In genomic region chr14:73783107-73783727, GRCh38 we compare ENCODE assay signal across 9 cellular contexts.
A peak's percentile ranks its signal among the peaks of the same experiment; 100 is the strongest.
DNase-seq lines count a peak whose midpoint lies in the region; ATAC-seq and TF ChIP-seq lines count a peak whose summit lies in the region.
"Had no signal": no experiment of that assay in that cellular context is flagged by ENCODE, and none has a peak within 500 bp of the region (broad histone marks: within the 10 kb centered on the region; RNA-seq: fewer than 3 reads in every experiment).

No MANE protein-coding gene starts in this region.

- WGBS in lower leg skin, 2 donors: 74 to 77% methylated on average over 10 of the region's 10 CpGs

- H3K27ac Mint-ChIP-seq in stimulated activated naive CD8-positive, alpha-beta T cell treated with anti-CD3 and anti-CD28 coated beads, Interleukin-15, Interleukin-2, amounts not matched to agents 100 ng/mL and 50 ng/mL, for 24 hours: peak overlapping the region; percentile 88
- H3K27ac Mint-ChIP-seq in chondrocyte (ENCODE audit: unreplicated experiment): peak overlapping the region; percentile 96
- H3K27ac Mint-ChIP-seq in naive thymus-derived CD8-positive, alpha-beta T cell: peak overlapping the region; percentile 54 to 99 (median 96)

- H3K9me3 Mint-ChIP-seq in stimulated activated naive CD8-positive, alpha-beta T cell treated with anti-CD3 and anti-CD28 coated beads, Interleukin-15, Interleukin-2, amounts not matched to agents 100 ng/mL and 50 ng/mL, for 24 hours: no peaks in the 10 kb centered on the region
- no peaks in the 10 kb centered on the region for H3K9me3 Mint-ChIP-seq in chondrocyte (ENCODE audit: low read depth)
- no peaks in the 10 kb centered on the region for H3K9me3 Mint-ChIP-seq in naive thymus-derived CD8-positive, alpha-beta T cell

- intact Hi-C loops in lower leg skin (cut with DNase I; ENCODE audit: low total_unique reads): no loop called here

- peaks cover 67% of the 10 kb centered on the region for H3K4me1 Mint-ChIP-seq in stimulated activated naive CD8-positive, alpha-beta T cell treated with anti-CD3 and anti-CD28 coated beads, Interleukin-15, Interleukin-2, amounts not matched to agents 100 ng/mL and 50 ng/mL, for 24 hours (ENCODE audit: low read depth)
- peaks cover 60% of the 10 kb centered on the region for H3K4me1 Mint-ChIP-seq in chondrocyte (ENCODE audit: low read depth)
- H3K4me1 Mint-ChIP-seq in naive thymus-derived CD8-positive, alpha-beta T cell: peaks cover 37 to 70% (median 67%) of the 10 kb centered on the region in 4 donors

- POLR2A ChIA-PET in naive thymus-derived CD8-positive, alpha-beta T cell (lab: Charles Lee): interaction anchor here (1.0 to 10.6 kb wide), 4 partner anchors 9 to 41 kb away, joined by 3 to 387 read pairs (median 123); a partner anchor contains a TSS

- no peak for DNase-seq in stimulated activated naive CD8-positive, alpha-beta T cell treated with anti-CD3 and anti-CD28 coated beads, Interleukin-15, Interleukin-2, amounts not matched to agents 100 U/mL and 50 U/mL, for 24 hours
- DNase-seq in chondrocyte (ENCODE audit: low spot score): no peak
- no peak for DNase-seq in naive thymus-derived CD8-positive, alpha-beta T cell
- DNase-seq in lower leg skin (ENCODE audit: low spot score in 2 of 2): no peak
- DNase-seq in GF-D8 (lab: John Stamatoyannopoulos, UW): no peak
- no peak for DNase-seq in RPMI8226

- no peak for ATAC-seq in stimulated activated naive CD8-positive, alpha-beta T cell treated with anti-CD3 and anti-CD28 coated beads, Interleukin-15, Interleukin-2, amounts not matched to agents 100 U/mL and 50 U/mL, for 24 hours
- no peak for ATAC-seq in naive thymus-derived CD8-positive, alpha-beta T cell
- ATAC-seq in GM18909 (IDR thresholded peaks at IDR 0.05; ENCODE audit: poor library complexity, unreplicated experiment): no peak
- ATAC-seq: mucosa of descending colon had no signal

- no peak for TF ChIP-seq POLR2A in lower leg skin (IDR thresholded peaks at IDR 0.05)

- TF ChIP-seq CTCF in chondrocyte (IDR thresholded peaks at IDR 0.05) (no peak), lower leg skin (IDR thresholded peaks at IDR 0.05) (no peak)

- no peaks in the 10 kb centered on the region for H3K27me3 Mint-ChIP-seq in stimulated activated naive CD8-positive, alpha-beta T cell treated with anti-CD3 and anti-CD28 coated beads, Interleukin-15, Interleukin-2, amounts not matched to agents 100 ng/mL and 50 ng/mL, for 24 hours
- H3K27me3 Mint-ChIP-seq in chondrocyte (ENCODE audit: low read depth): no peaks in the 10 kb centered on the region
- no peaks in the 10 kb centered on the region for H3K27me3 Mint-ChIP-seq in naive thymus-derived CD8-positive, alpha-beta T cell

- H3K36me3 Mint-ChIP-seq in stimulated activated naive CD8-positive, alpha-beta T cell treated with anti-CD3 and anti-CD28 coated beads, Interleukin-15, Interleukin-2, amounts not matched to agents 100 ng/mL and 50 ng/mL, for 24 hours (ENCODE audit: low read depth): peaks cover 13% of the 10 kb centered on the region
- peaks cover 2% of the 10 kb centered on the region for H3K36me3 Mint-ChIP-seq in chondrocyte (ENCODE audit: low read depth)
- H3K36me3 Mint-ChIP-seq in naive thymus-derived CD8-positive, alpha-beta T cell: peaks cover 0 to 11% (median 0%) of the 10 kb centered on the region in 3 donors

- H3K4me3 ChIP-seq in lower leg skin (ENCODE audit: low read depth, poor library complexity, severe bottlenecking): no peak overlapping the region
- H3K4me3 ChIP-seq: mucosa of descending colon had no signal

- peak overlapping the region; percentile 89 for H3K4me3 Mint-ChIP-seq in stimulated activated naive CD8-positive, alpha-beta T cell treated with anti-CD3 and anti-CD28 coated beads, Interleukin-15, Interleukin-2, amounts not matched to agents 100 ng/mL and 50 ng/mL, for 24 hours
- H3K4me3 Mint-ChIP-seq in chondrocyte (ENCODE audit: unreplicated experiment): peak overlapping the region; percentile 33
- peak overlapping the region in 9 of 10 donors; percentile 44 to 95 (median 94) for H3K4me3 Mint-ChIP-seq in naive thymus-derived CD8-positive, alpha-beta T cell

Comparison
In these comparisons a context has a peak if more than half of its experiments do, and no peak if none do; other contexts are left out.
1. H3K4me3 Mint-ChIP-seq: peak in every context shown above with its lines; median percentile 94 in naive thymus-derived CD8-positive, alpha-beta T cell; 89 in stimulated activated naive CD8-positive, alpha-beta T cell treated with anti-CD3 and anti-CD28 coated beads, Interleukin-15, Interleukin-2, amounts not matched to agents 100 ng/mL and 50 ng/mL, for 24 hours; 33 in chondrocyte.